9 cellular contexts compared by ENCODE assay signal in the genomic region with DNA sequence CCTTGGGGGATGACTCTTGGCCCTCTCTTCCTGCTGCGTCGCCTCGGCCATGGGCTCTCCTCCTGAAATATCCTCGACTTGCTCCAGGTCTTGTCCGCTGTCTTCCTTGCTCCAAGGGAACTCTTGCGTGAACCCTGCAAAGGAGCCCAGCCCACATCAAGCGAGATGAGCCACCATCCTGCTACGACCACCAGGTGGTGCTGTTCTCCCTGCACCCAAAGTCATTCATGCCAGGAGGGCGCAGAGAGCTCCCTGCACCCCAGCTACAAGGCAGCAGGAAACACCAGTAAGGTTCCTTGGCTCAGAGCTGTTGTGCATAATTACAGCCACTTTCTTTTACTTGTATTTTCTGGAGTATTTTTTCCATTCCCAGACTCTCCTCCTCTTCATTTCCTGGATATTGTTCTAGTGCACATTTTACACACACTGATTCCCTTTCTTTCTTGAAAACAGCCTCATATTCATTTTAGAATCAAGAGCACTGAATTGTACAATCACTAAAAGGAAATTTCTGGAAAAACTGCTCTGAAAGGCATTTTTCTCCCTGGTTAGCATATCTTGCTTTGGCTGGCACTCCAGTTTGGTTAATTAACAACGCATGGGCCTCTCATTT.
DNase-seq lines count a peak whose midpoint lies in the region; ATAC-seq and TF ChIP-seq lines count a peak whose summit lies in the region.
"Had no signal": no experiment of that assay in that cellular context is flagged by ENCODE, and none has a peak within 500 bp of the region (broad histone marks: within the 10 kb centered on the region; RNA-seq: fewer than 3 reads in every experiment).

No MANE protein-coding gene starts in this region.

- H3K27ac Mint-ChIP-seq in CD4-positive, CD25-positive, alpha-beta regulatory T cell: no peak overlapping the region
- no peak overlapping the region for H3K27ac Mint-ChIP-seq in activated CD4-positive, alpha-beta T cell treated with anti-CD3 and anti-CD28 coated beads, Interleukin-2, amount 10 ng/mL, durations not matched to agents 24 days and 14 days
- H3K27ac Mint-ChIP-seq in neural crest cell (ENCODE audit: unreplicated experiment): no peak overlapping the region

- H3K27me3 Mint-ChIP-seq in CD4-positive, CD25-positive, alpha-beta regulatory T cell: peaks cover 6% of the 10 kb centered on the region
- H3K27me3 Mint-ChIP-seq in activated CD4-positive, alpha-beta T cell treated with anti-CD3 and anti-CD28 coated beads, Interleukin-2, amount 10 ng/mL, durations not matched to agents 24 days and 14 days: no peaks in the 10 kb centered on the region
- H3K27me3 Mint-ChIP-seq in neural crest cell (ENCODE audit: low read depth): peaks cover 2% of the 10 kb centered on the region

- intact Hi-C loops in activated CD4-positive, alpha-beta T cell treated with anti-CD3 and anti-CD28 coated beads, Interleukin-2, amount 10 ng/mL, durations not matched to agents 24 days and 14 days (cut with micrococcal nuclease): loop anchor here (1.0 to 5.0 kb wide), 2 partner anchors 268 to 701 kb away; no protein-coding TSS in a partner anchor
- intact Hi-C loops in esophagus squamous epithelium (cut with DNase I): loop anchor here (10.0 kb wide), 1 partner anchor 480 kb away; no protein-coding TSS in a partner anchor
- intact Hi-C loops in ovary (cut with DNase I): no loop called here

- no peak overlapping the region for H3K4me3 ChIP-seq in CD4-positive, CD25-positive, alpha-beta regulatory T cell (ENCODE audit: low read depth, low read length)
- H3K4me3 ChIP-seq in esophagus squamous epithelium: no peak overlapping the region
- no peak overlapping the region for H3K4me3 ChIP-seq in ovary
- H3K4me3 ChIP-seq: skin epidermis had no signal

- TF ChIP-seq CTCF in esophagus squamous epithelium (IDR thresholded peaks at IDR 0.05): peak; percentile 13 to 87 (median 80)
- TF ChIP-seq CTCF in neural crest cell (conservative IDR thresholded peaks at IDR 0.05): peak; percentile 92
- TF ChIP-seq CTCF in ovary (IDR thresholded peaks at IDR 0.05): no peak

- peaks cover 0 to 5% (median 0%) of the 10 kb centered on the region in 7 donors for H3K9me3 Mint-ChIP-seq in CD4-positive, CD25-positive, alpha-beta regulatory T cell
- H3K9me3 Mint-ChIP-seq in activated CD4-positive, alpha-beta T cell treated with anti-CD3 and anti-CD28 coated beads, Interleukin-2, amount 10 ng/mL, durations not matched to agents 24 days and 14 days: no peaks in the 10 kb centered on the region
- peaks cover 3% of the 10 kb centered on the region for H3K9me3 Mint-ChIP-seq in neural crest cell

- no peaks in the 10 kb centered on the region for H3K27me3 ChIP-seq in CD4-positive, CD25-positive, alpha-beta regulatory T cell (ENCODE audit: control insufficient read depth, insufficient read depth, low read length)
- H3K27me3 ChIP-seq in esophagus squamous epithelium: peaks cover 0 to 13% (median 0%) of the 10 kb centered on the region in 4 donors
- no peaks in the 10 kb centered on the region for H3K27me3 ChIP-seq in ovary

- peak; percentile 1 to 60 (median 3) for DNase-seq in CD4-positive, CD25-positive, alpha-beta regulatory T cell
- DNase-seq in NCI-H1930 (lab: John Stamatoyannopoulos, UW) (peak; percentile 24 to 26), esophagus squamous epithelium (lab: John Stamatoyannopoulos, UW) (no peak), neural crest cell (ENCODE audit: low read depth, low spot score) (peak; percentile 70), ovary (no peak)
- peak; percentile 85 for DNase-seq in activated CD4-positive, alpha-beta T cell treated with anti-CD3 and anti-CD28 coated beads, Interleukin-2, amount 10 ng/mL, durations not matched to agents 24 days and 14 days

- no peak for ATAC-seq in CD4-positive, CD25-positive, alpha-beta regulatory T cell (ENCODE audit: low read depth in 2 of 2)
- ATAC-seq in GM18867 (IDR thresholded peaks at IDR 0.05; ENCODE audit: unreplicated experiment) (peak; percentile 97), HG02970 (IDR thresholded peaks at IDR 0.05; ENCODE audit: low FRiP score, unreplicated experiment) (peak; percentile 81)

- H3K36me3 ChIP-seq in CD4-positive, CD25-positive, alpha-beta regulatory T cell (ENCODE audit: control insufficient read depth, insufficient read depth, low read length): no peaks in the 10 kb centered on the region
- H3K36me3 ChIP-seq in esophagus squamous epithelium (no peaks in the 10 kb centered on the region), ovary (no peaks in the 10 kb centered on the region)

- H3K4me1 Mint-ChIP-seq in CD4-positive, CD25-positive, alpha-beta regulatory T cell: no peaks in the 10 kb centered on the region
- no peaks in the 10 kb centered on the region for H3K4me1 Mint-ChIP-seq in activated CD4-positive, alpha-beta T cell treated with anti-CD3 and anti-CD28 coated beads, Interleukin-2, amount 10 ng/mL, durations not matched to agents 24 days and 14 days
- H3K4me1 Mint-ChIP-seq in neural crest cell: peaks cover 32% of the 10 kb centered on the region

- H3K9me3 ChIP-seq in CD4-positive, CD25-positive, alpha-beta regulatory T cell (ENCODE audit: control insufficient read depth in 2 of 2, low read length in 2 of 2): no peaks in the 10 kb centered on the region
- no peaks in the 10 kb centered on the region for H3K9me3 ChIP-seq in esophagus squamous epithelium
- H3K9me3 ChIP-seq in ovary: no peaks in the 10 kb centered on the region

- no peaks in the 10 kb centered on the region for H3K4me1 ChIP-seq in CD4-positive, CD25-positive, alpha-beta regulatory T cell (ENCODE audit: control insufficient read depth, insufficient read depth, low read length, poor library complexity, severe bottlenecking)
- H3K4me1 ChIP-seq in esophagus squamous epithelium: no peaks in the 10 kb centered on the region
- no peaks in the 10 kb centered on the region for H3K4me1 ChIP-seq in ovary (ENCODE audit: insufficient read depth)

- no peak for TF ChIP-seq EP300 in ovary (IDR thresholded peaks at IDR 0.05)

- H3K27ac ChIP-seq in CD4-positive, CD25-positive, alpha-beta regulatory T cell (ENCODE audit: insufficient read depth, low read length, poor library complexity, severe bottlenecking): no peak overlapping the region
- H3K27ac ChIP-seq in esophagus squamous epithelium (no peak overlapping the region), ovary (no peak overlapping the region)
- H3K27ac ChIP-seq: skin epidermis had no signal

- 19 to 30% methylated on average over 4 to 5 of the region's 10 CpGs for WGBS in esophagus squamous epithelium, 2 donors
- 15 to 17% (median 17%) methylated on average over 10 of the region's 10 CpGs for WGBS in ovary, 3 donors

- H3K4me3 Mint-ChIP-seq in CD4-positive, CD25-positive, alpha-beta regulatory T cell: no peak overlapping the region
- H3K4me3 Mint-ChIP-seq in activated CD4-positive, alpha-beta T cell treated with anti-CD3 and anti-CD28 coated beads, Interleukin-2, amount 10 ng/mL, durations not matched to agents 24 days and 14 days: no peak overlapping the region
- no peak overlapping the region for H3K4me3 Mint-ChIP-seq in neural crest cell

- no peak for TF ChIP-seq POLR2A in esophagus squamous epithelium (IDR thresholded peaks at IDR 0.05)
- no peak for TF ChIP-seq POLR2A in ovary (IDR thresholded peaks at IDR 0.05)

- H3K36me3 Mint-ChIP-seq in CD4-positive, CD25-positive, alpha-beta regulatory T cell: no peaks in the 10 kb centered on the region
- H3K36me3 Mint-ChIP-seq in activated CD4-positive, alpha-beta T cell treated with anti-CD3 and anti-CD28 coated beads, Interleukin-2, amount 10 ng/mL, durations not matched to agents 24 days and 14 days (ENCODE audit: low read depth): no peaks in the 10 kb centered on the region
- H3K36me3 Mint-ChIP-seq in neural crest cell (ENCODE audit: low read depth): no peaks in the 10 kb centered on the region

Comparison
In these comparisons a context has a peak if more than half of its experiments do, and no peak if none do; other contexts are left out.
1. ATAC-seq: peak in GM18867 (single experiment) and HG02970 (single experiment); none in CD4-positive, CD25-positive, alpha-beta regulatory T cell (0 of 2).
2. DNase-seq: peak in CD4-positive, CD25-positive, alpha-beta regulatory T cell (3 of 3), NCI-H1930 (2 of 2), activated CD4-positive, alpha-beta T cell treated with anti-CD3 and anti-CD28 coated beads, Interleukin-2, amount 10 ng/mL, durations not matched to agents 24 days and 14 days (single experiment) and neural crest cell (single experiment); none in esophagus squamous epithelium (single experiment) and ovary (0 of 5).
3. CTCF ChIP-seq: peak in esophagus squamous epithelium (6 of 6) and neural crest cell (single experiment); none in ovary (0 of 3).
4. intact Hi-C loops: an anchor here in activated CD4-positive, alpha-beta T cell treated with anti-CD3 and anti-CD28 coated beads, Interleukin-2, amount 10 ng/mL, durations not matched to agents 24 days and 14 days (1.0 to 5.0 kb wide) and esophagus squamous epithelium (10.0 kb wide); none called in ovary.